In the genomic region with DNA sequence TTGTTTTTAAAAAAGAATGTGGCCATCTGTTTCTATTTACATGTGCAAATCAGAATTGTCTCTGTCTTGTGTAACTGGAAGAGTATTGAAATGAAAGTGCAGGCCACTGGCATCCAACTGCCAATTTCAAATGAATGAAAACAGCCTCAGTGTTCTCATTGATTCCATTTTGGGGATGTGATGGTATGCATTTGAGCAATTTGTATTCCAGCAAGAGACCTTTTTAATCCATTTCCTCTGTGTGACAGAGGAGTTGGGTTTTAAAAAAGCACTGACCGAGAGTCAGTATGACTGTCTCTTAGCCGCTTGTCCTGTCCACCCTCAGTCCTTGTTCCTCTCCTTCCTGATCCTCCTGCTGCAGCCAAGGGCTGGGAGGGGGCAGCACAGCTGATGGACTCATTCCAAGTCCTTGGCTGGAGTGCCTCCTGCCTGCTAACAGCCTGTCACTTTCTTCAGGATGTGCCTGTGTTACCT, we compare ENCODE assay signal across 13 cellular contexts. TPM values are rescaled to one million over a fixed set of nuclear protein-coding genes. Genes with fewer than 3 reads are reported as not detected.
DNase-seq lines count a peak whose midpoint lies in the region; ATAC-seq and TF ChIP-seq lines count a peak whose summit lies in the region.
"Had no signal": no experiment of that assay in that cellular context is flagged by ENCODE, and none has a peak within 500 bp of the region (broad histone marks: within the 10 kb centered on the region; RNA-seq: fewer than 3 reads in every experiment).

No MANE protein-coding gene starts in this region.

- H3K9me3 ChIP-seq in BLaER1 (no peaks in the 10 kb centered on the region), suprapubic skin (no peaks in the 10 kb centered on the region)

- peaks cover 99% of the 10 kb centered on the region for H4K20me1 ChIP-seq in BLaER1

- H3K27ac Mint-ChIP-seq in activated CD4-positive, alpha-beta T cell treated with anti-CD3 and anti-CD28 coated beads, Interleukin-2, amount 10 ng/mL, durations not matched to agents 24 days and 14 days = no peak overlapping the region

- DNase-seq in NCI-H1694 (lab: John Stamatoyannopoulos, UW) = peak; percentile 36
- peak in 1 of 10 donors; percentile 55 for DNase-seq in dorsolateral prefrontal cortex
- peak; percentile 66 for DNase-seq in myocyte (ENCODE audit: low read depth)
- no peak for DNase-seq in activated CD4-positive, alpha-beta T cell treated with anti-CD3 and anti-CD28 coated beads, Interleukin-2, amount 10 ng/mL, durations not matched to agents 24 days and 14 days
- DNase-seq in LoVo (ENCODE audit: low spot score) = no peak
- DNase-seq in suprapubic skin (ENCODE audit: low spot score in 2 of 2) = no peak
- DNase-seq: foreskin melanocyte; GOT3; NCI-H1436; stimulated activated CD4-positive, alpha-beta T cell treated with anti-CD3 and anti-CD28 coated beads, Interleukin-1b, Interleukin-23, amount 100 ng/mL, for 48 hours had no signal

- WGBS in suprapubic skin = 71% methylated on average over 2 of the region's 2 CpGs

- no peak for ATAC-seq in GM18502 (IDR thresholded peaks at IDR 0.05; ENCODE audit: poor library complexity, unreplicated experiment)

- TF ChIP-seq CTCF in dorsolateral prefrontal cortex (IDR thresholded peaks at IDR 0.05 in 54 of 56, conservative IDR thresholded peaks at IDR 0.05 in 2 of 56; ENCODE audit: low read depth in 1 of 56, partially characterized antibody in 56 of 56) (no peak), suprapubic skin (IDR thresholded peaks at IDR 0.05) (no peak)

- no peak overlapping the region for H3K4me3 ChIP-seq in BLaER1
- H3K4me3 ChIP-seq in dorsolateral prefrontal cortex = peak overlapping the region in 22 of 59 donors; percentile 4 to 40 (median 19)
- H3K4me3 ChIP-seq in suprapubic skin = no peak overlapping the region
- H3K4me3 ChIP-seq: SJSA1 had no signal

- H3K9ac ChIP-seq in BLaER1 = 0 out of 2 replicates have a peak overlapping the region, but pooled peaks have one; percentile 40

- H3K4me1 Mint-ChIP-seq in activated CD4-positive, alpha-beta T cell treated with anti-CD3 and anti-CD28 coated beads, Interleukin-2, amount 10 ng/mL, durations not matched to agents 24 days and 14 days = peaks cover 1% of the 10 kb centered on the region

- H3K27ac ChIP-seq in BLaER1 (peak overlapping the region; percentile 40; the same call in 1 of the 2 replicates), dorsolateral prefrontal cortex (peak overlapping the region in 54 of 59 donors; percentile 13 to 92 (median 68)), suprapubic skin (no peak overlapping the region)
- H3K27ac ChIP-seq: SJSA1 had no signal

- no peak overlapping the region for H3K4me3 Mint-ChIP-seq in activated CD4-positive, alpha-beta T cell treated with anti-CD3 and anti-CD28 coated beads, Interleukin-2, amount 10 ng/mL, durations not matched to agents 24 days and 14 days

- H3K36me3 ChIP-seq in BLaER1 = no peaks in the 10 kb centered on the region; the same call in none of the 2 replicates
- H3K36me3 ChIP-seq in suprapubic skin = no peaks in the 10 kb centered on the region
- H3K36me3 ChIP-seq: SJSA1 had no signal

- TF ChIP-seq POLR2A in suprapubic skin (IDR thresholded peaks at IDR 0.05) = no peak

- no peaks in the 10 kb centered on the region for H3K36me3 Mint-ChIP-seq in activated CD4-positive, alpha-beta T cell treated with anti-CD3 and anti-CD28 coated beads, Interleukin-2, amount 10 ng/mL, durations not matched to agents 24 days and 14 days (ENCODE audit: low read depth)

- no peaks in the 10 kb centered on the region for H3K9me3 Mint-ChIP-seq in activated CD4-positive, alpha-beta T cell treated with anti-CD3 and anti-CD28 coated beads, Interleukin-2, amount 10 ng/mL, durations not matched to agents 24 days and 14 days

- TF ChIP-seq EP300 in suprapubic skin (IDR thresholded peaks at IDR 0.05) = no peak

- H3K27me3 ChIP-seq in BLaER1 (no peaks in the 10 kb centered on the region), dorsolateral prefrontal cortex (no peaks in the 10 kb centered on the region), suprapubic skin (no peaks in the 10 kb centered on the region)
- H3K27me3 ChIP-seq: SJSA1 had no signal

- H3K27me3 Mint-ChIP-seq in activated CD4-positive, alpha-beta T cell treated with anti-CD3 and anti-CD28 coated beads, Interleukin-2, amount 10 ng/mL, durations not matched to agents 24 days and 14 days = peaks cover 4% of the 10 kb centered on the region

- H3K4me1 ChIP-seq in BLaER1 (peaks cover 65% of the 10 kb centered on the region), suprapubic skin (peaks cover 63% of the 10 kb centered on the region)

- intact Hi-C loops in dorsolateral prefrontal cortex (cut with DNase I) = loop anchor here in 1 of 2 donors (5.0 kb wide), 1 partner anchor 49 kb away; the partner anchor contains the start of gene ASAP2
- intact Hi-C loops in activated CD4-positive, alpha-beta T cell treated with anti-CD3 and anti-CD28 coated beads, Interleukin-2, amount 10 ng/mL, durations not matched to agents 24 days and 14 days (cut with micrococcal nuclease) = no loop called here

- peak overlapping the region; percentile 79 for H3K4me2 ChIP-seq in BLaER1

RNA-seq across cellular contexts. Expression of gene ASAP2, which starts 50.0 kb away (rescaled TPM):
- total RNA-seq in dorsolateral prefrontal cortex (10 to 100 TPM; 30.8 to 63.8 (median 48.4) TPM), myocyte (23.7 and 28.0 TPM in 2 replicates), suprapubic skin (10 to 100 TPM; 22.0 to 54.6 (median 30.0) TPM)
- polyA plus RNA-seq in myocyte (2012) = 18.7 TPM
- total RNA-seq in activated CD4-positive, alpha-beta T cell treated with anti-CD3 and anti-CD28 coated beads, Interleukin-2, amount 10 ng/mL, durations not matched to agents 24 days and 14 days = 0.40 and 0.83 TPM in 2 replicates

Comparison
In these comparisons a context has a peak if more than half of its experiments do, and no peak if none do; other contexts are left out.
1. DNase-seq: peak in NCI-H1694 (single experiment) and myocyte (single experiment); none in activated CD4-positive, alpha-beta T cell treated with anti-CD3 and anti-CD28 coated beads, Interleukin-2, amount 10 ng/mL, durations not matched to agents 24 days and 14 days (single experiment), LoVo (single experiment) and suprapubic skin (0 of 2).
2. RNA of gene ASAP2, which starts 50.0 kb away (total RNA-seq): 30.8 to 63.8 TPM in dorsolateral prefrontal cortex, 22.0 to 54.6 TPM in suprapubic skin and 23.7 to 28.0 TPM in myocyte; 0.40 to 0.83 TPM in activated CD4-positive, alpha-beta T cell treated with anti-CD3 and anti-CD28 coated beads, Interleukin-2, amount 10 ng/mL, durations not matched to agents 24 days and 14 days; every median in the first group is over 10 times any median in the second.